In genomic region chr14:73924337-73924736, GRCh38 we compare ENCODE assay signal across 19 cellular contexts.
"Had no signal": no experiment of that assay in that cellular context is flagged by ENCODE, and none has a peak within 500 bp of the region (broad histone marks: within the 10 kb centered on the region; RNA-seq: fewer than 3 reads in every experiment).

No MANE protein-coding gene starts in this region.

- H3K27me3 ChIP-seq: breast epithelium, esophagus muscularis mucosa, neutrophil, pancreas, right lobe of liver, thyroid gland had no signal

- H3K27ac ChIP-seq: breast epithelium, esophagus muscularis mucosa, neutrophil, pancreas, right lobe of liver, SK-N-MC, thyroid gland had no signal

- H3K4me3 ChIP-seq: breast epithelium, esophagus muscularis mucosa, pancreas, right lobe of liver, SK-N-MC, thyroid gland had no signal

- ATAC-seq: left cardiac atrium, natural killer cell, pancreas, right lobe of liver, WTC11 had no signal

- H3K4me1 Mint-ChIP-seq: activated naive CD4-positive, alpha-beta T cell treated with anti-CD3 and anti-CD28 coated beads, Interleukin-2, amount 10 ng/mL, durations not matched to agents 7 days and 5 days; WTC11 had no signal

- H3K9me3 ChIP-seq: breast epithelium, esophagus muscularis mucosa, neutrophil, pancreas, right lobe of liver, thyroid gland had no signal

- DNase-seq: activated CD4-positive, alpha-beta T cell treated with anti-CD3 and anti-CD28 coated beads for 4 hours; activated naive CD4-positive, alpha-beta T cell treated with anti-CD3 and anti-CD28 coated beads, Interleukin-2, amount 10 ng/mL, durations not matched to agents 7 days and 5 days; cortex of kidney; effector CD4-positive, alpha-beta T cell; left cardiac atrium; mesendoderm; natural killer cell; pancreas; right lobe of liver; small intestine; stimulated activated CD4-positive, alpha-beta T cell treated with anti-CD3 and anti-CD28 coated beads, Interleukin-4, amount 100 ng/mL, for 1 hour; thyroid gland had no signal

- H3K4me3 Mint-ChIP-seq: activated naive CD4-positive, alpha-beta T cell treated with anti-CD3 and anti-CD28 coated beads, Interleukin-2, amount 10 ng/mL, durations not matched to agents 7 days and 5 days; natural killer cell; T-helper 2 cell treated with Interferon-gamma antibody and Interleukin-4, amounts not matched to agents 5 μg/mL and 100 μg/mL, for 36 hours; WTC11 had no signal

- H3K4me1 ChIP-seq: breast epithelium, esophagus muscularis mucosa, pancreas, right lobe of liver, thyroid gland had no signal

- H3K27me3 Mint-ChIP-seq: activated naive CD4-positive, alpha-beta T cell treated with anti-CD3 and anti-CD28 coated beads, Interleukin-2, amount 10 ng/mL, durations not matched to agents 7 days and 5 days had no signal

- H3K9me3 Mint-ChIP-seq: activated naive CD4-positive, alpha-beta T cell treated with anti-CD3 and anti-CD28 coated beads, Interleukin-2, amount 10 ng/mL, durations not matched to agents 7 days and 5 days; activated T-helper 2 cell treated with anti-CD3 and anti-CD28 coated beads, Interferon-gamma antibody, Interleukin-2, Interleukin-4, amounts not matched to agents 10 μg/mL and 5 μg/mL and 100 μg/mL, durations not matched to agents 14 hours and 24 hours and 36 hours; natural killer cell; T-helper 2 cell treated with Interferon-gamma antibody and Interleukin-4, amounts not matched to agents 5 μg/mL and 100 μg/mL, for 36 hours had no signal

- H3K27ac Mint-ChIP-seq: activated naive CD4-positive, alpha-beta T cell treated with anti-CD3 and anti-CD28 coated beads, Interleukin-2, amount 10 ng/mL, durations not matched to agents 7 days and 5 days; activated T-helper 2 cell treated with anti-CD3 and anti-CD28 coated beads, Interferon-gamma antibody, Interleukin-2, Interleukin-4, amounts not matched to agents 10 μg/mL and 5 μg/mL and 100 μg/mL, durations not matched to agents 14 hours and 24 hours and 36 hours; T-helper 2 cell treated with Interferon-gamma antibody and Interleukin-4, amounts not matched to agents 5 μg/mL and 100 μg/mL, for 36 hours; WTC11 had no signal
